In genomic region chr1:8349961-8350360, GRCh38 we compare ENCODE assay signal across 1 cellular context.
TF ChIP-seq lines count a peak whose summit lies in the region.

No MANE protein-coding gene starts in this region.

TF ChIP-seq in GM12878, 131 proteins besides CTCF, POLR2A, EP300 and RAD21 (continued from another document):
- TF ChIP-seq BCL3 (IDR thresholded peaks at IDR 0.05; ENCODE audit: borderline replicate concordance, insufficient read depth, low read depth, low read length, poor library complexity, severe bottlenecking) = no peak
- TF ChIP-seq ZSCAN29 (IDR thresholded peaks at IDR 0.05) = no peak
- TF ChIP-seq SMC3 (IDR thresholded peaks at IDR 0.05; ENCODE audit: borderline replicate concordance, low read length) = no peak
- no peak for TF ChIP-seq SREBF2 (IDR thresholded peaks at IDR 0.05; ENCODE audit: low read length)
- no peak for TF ChIP-seq ZBTB4 (CRISPR knock-in tag; IDR thresholded peaks at IDR 0.05)
- TF ChIP-seq EZH2 (IDR thresholded peaks at IDR 0.05; ENCODE audit: borderline replicate concordance, control insufficient read depth, low read depth, low read length) = no peak
- TF ChIP-seq, protein P1, sequence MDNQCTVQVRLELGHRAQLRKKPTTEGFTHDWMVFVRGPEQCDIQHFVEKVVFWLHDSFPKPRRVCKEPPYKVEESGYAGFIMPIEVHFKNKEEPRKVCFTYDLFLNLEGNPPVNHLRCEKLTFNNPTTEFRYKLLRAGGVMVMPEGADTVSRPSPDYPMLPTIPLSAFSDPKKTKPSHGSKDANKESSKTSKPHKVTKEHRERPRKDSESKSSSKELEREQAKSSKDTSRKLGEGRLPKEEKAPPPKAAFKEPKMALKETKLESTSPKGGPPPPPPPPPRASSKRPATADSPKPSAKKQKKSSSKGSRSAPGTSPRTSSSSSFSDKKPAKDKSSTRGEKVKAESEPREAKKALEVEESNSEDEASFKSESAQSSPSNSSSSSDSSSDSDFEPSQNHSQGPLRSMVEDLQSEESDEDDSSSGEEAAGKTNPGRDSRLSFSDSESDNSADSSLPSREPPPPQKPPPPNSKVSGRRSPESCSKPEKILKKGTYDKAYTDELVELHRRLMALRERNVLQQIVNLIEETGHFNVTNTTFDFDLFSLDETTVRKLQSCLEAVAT (IDR thresholded peaks at IDR 0.05) = no peak
- TF ChIP-seq MYB (IDR thresholded peaks at IDR 0.05; ENCODE audit: borderline replicate concordance, low read depth, low read length) = no peak
